34 cellular contexts compared by ENCODE assay signal in genomic region chr7:11331128-11332102, GRCh38.
DNase-seq lines count a peak whose midpoint lies in the region; ATAC-seq, FAIRE-seq and TF ChIP-seq lines count a peak whose summit lies in the region.
"Had no signal": no experiment of that assay in that cellular context is flagged by ENCODE, and none has a peak within 500 bp of the region (broad histone marks: within the 10 kb centered on the region; RNA-seq: fewer than 3 reads in every experiment).

No MANE protein-coding gene starts in this region.

- no peak overlapping the region for H2AK5ac ChIP-seq in mesenchymal stem cell (ENCODE audit: low read length, severe bottlenecking)

- H3K9me3 ChIP-seq in Loucy (ENCODE audit: insufficient read depth, low read depth, low read length): no peaks in the 10 kb centered on the region
- peaks cover 5% of the 10 kb centered on the region for H3K9me3 ChIP-seq in mesenchymal stem cell (ENCODE audit: control insufficient read depth, low read length)
- H3K9me3 ChIP-seq: Peyer's patch, psoas muscle, SJCRH30, testis had no signal

- H3K14ac ChIP-seq in mesenchymal stem cell (ENCODE audit: low read length in 2 of 2): no peak overlapping the region

- H3K18ac ChIP-seq in mesenchymal stem cell (ENCODE audit: low read depth in 1 of 2, low read length in 2 of 2): no peak overlapping the region

- no peak for FAIRE-seq in bronchial epithelial cell (lab: Jason Lieb, UNC)
- FAIRE-seq: GM18507 had no signal

- no peaks in the 10 kb centered on the region for H3K79me2 ChIP-seq in Loucy (ENCODE audit: insufficient read depth, low read length)
- H3K79me2 ChIP-seq: hepatocyte had no signal

- no peak overlapping the region for H2BK120ac ChIP-seq in mesenchymal stem cell (ENCODE audit: low read depth, low read length)

- no peak overlapping the region for H4K91ac ChIP-seq in mesenchymal stem cell (ENCODE audit: low read length)

- no peaks in the 10 kb centered on the region for H3K9me2 ChIP-seq in Loucy (replicated peaks; ENCODE audit: low read depth, low read length)

- H3K36me3 ChIP-seq in Loucy (ENCODE audit: insufficient read depth, low read length) (no peaks in the 10 kb centered on the region), bronchial epithelial cell (ENCODE audit: control insufficient read depth, insufficient read depth, low read length) (no peaks in the 10 kb centered on the region), mesenchymal stem cell (ENCODE audit: control insufficient read depth in 1 of 2, insufficient read depth in 2 of 2, low read depth in 1 of 2, low read length in 2 of 2) (no peaks in the 10 kb centered on the region)
- H3K36me3 ChIP-seq: gastroesophageal sphincter, neural progenitor cell, Peyer's patch, SJCRH30 had no signal

- H3K23ac ChIP-seq in mesenchymal stem cell (ENCODE audit: low read length in 2 of 2): no peak overlapping the region

- 41% methylated on average over 5 of the region's 8 CpGs for WGBS in mesenchymal stem cell

- H3K4me2 ChIP-seq in Loucy (ENCODE audit: low read depth, low read length, poor library complexity, severe bottlenecking): no peak overlapping the region
- H3K4me2 ChIP-seq in mesenchymal stem cell (ENCODE audit: low read length, poor library complexity, severe bottlenecking): no peak overlapping the region
- H3K4me2 ChIP-seq: hepatocyte, neural progenitor cell had no signal

- H3K27ac ChIP-seq in mesenchymal stem cell (ENCODE audit: low read length, poor library complexity, severe bottlenecking): no peak overlapping the region
- H3K27ac ChIP-seq: 22Rv1, coronary artery, gastroesophageal sphincter, hepatocyte, neural progenitor cell, Peyer's patch, psoas muscle, SJCRH30, testis had no signal

- H2AFZ ChIP-seq in Loucy (ENCODE audit: low read length): no peak overlapping the region
- no peak overlapping the region for H2AFZ ChIP-seq in mesenchymal stem cell (ENCODE audit: low read depth, low read length)
- H2AFZ ChIP-seq: hepatocyte, neural progenitor cell had no signal

- no peaks in the 10 kb centered on the region for H3F3A ChIP-seq in Loucy (ENCODE audit: low read depth)

- no peak overlapping the region for H2BK12ac ChIP-seq in mesenchymal stem cell (ENCODE audit: low read length in 2 of 2)

- DNase-seq in DMS153 (lab: John Stamatoyannopoulos, UW) (peak; percentile 41), DMS153 treated with DMSO at 0.1 percent for 48 hours (lab: John Stamatoyannopoulos, UW; ENCODE audit: unreplicated experiment) (no peak), bronchial epithelial cell (ENCODE audit: low read depth) (peak; percentile 38), mesenchymal stem cell (peak; percentile 36), ureter (ENCODE audit: low spot score) (no peak), mucosa of gallbladder (ENCODE audit: low spot score) (no peak)
- DNase-seq: activated CD4-positive, alpha-beta T cell treated with anti-CD3 and anti-CD28 coated beads, Interleukin-2, amount 50 U/mL, for 4 hours; activated CD4-positive, CD25-positive, alpha-beta regulatory T cell; activated naive CD4-positive, alpha-beta T cell treated with anti-CD3 and anti-CD28 coated beads, Interleukin-2, amount 10 ng/mL, durations not matched to agents 7 days and 5 days; amniotic stem cell; CD4-positive, CD25-positive, alpha-beta regulatory T cell; effector memory CD4-positive, alpha-beta T cell; GF-D8; left cardiac atrium; mammary epithelial cell; NCI-H1092 treated with DMSO at 0.1 percent for 48 hours; NCI-H187; NCI-H2171 treated with DMSO at 0.1 percent for 48 hours; NCI-H510A treated with DMSO at 0.1 percent for 48 hours; NK-92 treated with Interleukin-12 subunit alpha and Interleukin-12 subunit beta, amount 100 ng/mL, for 24 hours; Peyer's patch; psoas muscle; SJCRH30; stimulated activated CD4-positive, alpha-beta T cell treated with anti-CD3 and anti-CD28 coated beads, Interleukin-15, amount 100 ng/mL, for 24 hours; stimulated activated naive CD8-positive, alpha-beta T cell treated with anti-CD3 and anti-CD28 coated beads, Interleukin-15, Interleukin-2, amounts not matched to agents 100 U/mL and 50 U/mL, for 24 hours; testis had no signal

- no peak overlapping the region for H3K9ac ChIP-seq in Loucy (ENCODE audit: low read depth, low read length, poor library complexity, severe bottlenecking)
- no peak overlapping the region for H3K9ac ChIP-seq in mesenchymal stem cell (ENCODE audit: low read length)
- H3K9ac ChIP-seq: neural progenitor cell had no signal

- H3K4me3 ChIP-seq in Loucy (ENCODE audit: low read length, poor library complexity, severe bottlenecking) (no peak overlapping the region), bronchial epithelial cell (ENCODE audit: low read depth, low read length) (no peak overlapping the region), mesenchymal stem cell (ENCODE audit: insufficient read depth in 1 of 2, low read depth in 1 of 2, low read length in 2 of 2) (no peak overlapping the region)
- H3K4me3 ChIP-seq: coronary artery, gastroesophageal sphincter, hepatocyte, neural progenitor cell, Peyer's patch, psoas muscle, SJCRH30, testis had no signal

- H3K79me1 ChIP-seq in mesenchymal stem cell (replicated peaks; ENCODE audit: low read length, poor library complexity, severe bottlenecking): no peaks in the 10 kb centered on the region

- peak; percentile 57 for TF ChIP-seq CTCF in Loucy (conservative IDR thresholded peaks at IDR 0.05; ENCODE audit: low read length)
- no peak for TF ChIP-seq CTCF in bronchial epithelial cell (IDR thresholded peaks at IDR 0.05; ENCODE audit: insufficient read depth, low read length, severe bottlenecking)

- H3K4ac ChIP-seq in mesenchymal stem cell (ENCODE audit: low read depth in 1 of 2, low read length in 2 of 2): no peak overlapping the region

- H3K27me3 ChIP-seq in Loucy (ENCODE audit: insufficient read depth, low read length, poor library complexity, severe bottlenecking) (no peaks in the 10 kb centered on the region), bronchial epithelial cell (ENCODE audit: control insufficient read depth, insufficient read depth, low read length) (no peaks in the 10 kb centered on the region), mesenchymal stem cell (ENCODE audit: control insufficient read depth in 1 of 2, insufficient read depth in 1 of 2, low read length in 2 of 2) (no peaks in the 10 kb centered on the region)
- H3K27me3 ChIP-seq: gastroesophageal sphincter, hepatocyte, neural progenitor cell, Peyer's patch, SJCRH30, testis had no signal

- no peak overlapping the region for H4K8ac ChIP-seq in mesenchymal stem cell (ENCODE audit: low read length)

- no peaks in the 10 kb centered on the region for H4K20me1 ChIP-seq in Loucy (ENCODE audit: insufficient read depth, low read length, poor library complexity, severe bottlenecking)

- H2BK15ac ChIP-seq in mesenchymal stem cell (ENCODE audit: low read depth, poor library complexity, severe bottlenecking): no peak overlapping the region

- H3K4me1 ChIP-seq in Loucy (ENCODE audit: insufficient read depth, low read length, poor library complexity, severe bottlenecking) (no peaks in the 10 kb centered on the region), mesenchymal stem cell (ENCODE audit: control insufficient read depth, insufficient read depth, low read depth, low read length) (peaks cover 2% of the 10 kb centered on the region)
- H3K4me1 ChIP-seq: gastroesophageal sphincter, Peyer's patch, psoas muscle, SJCRH30, testis had no signal

- ATAC-seq in HG02642 (IDR thresholded peaks at IDR 0.05; ENCODE audit: poor library complexity, unreplicated experiment): no peak
- ATAC-seq: gastroesophageal sphincter; psoas muscle; stimulated activated naive CD8-positive, alpha-beta T cell treated with anti-CD3 and anti-CD28 coated beads, Interleukin-15, Interleukin-2, amounts not matched to agents 100 U/mL and 50 U/mL, for 24 hours had no signal

- H2BK5ac ChIP-seq in mesenchymal stem cell (ENCODE audit: low read depth, low read length, poor library complexity, severe bottlenecking): no peak overlapping the region

Comparison
In these comparisons a context has a peak if more than half of its experiments do, and no peak if none do; other contexts are left out.
1. DNase-seq: peak in DMS153 (single experiment), bronchial epithelial cell (single experiment) and mesenchymal stem cell (single experiment); none in DMS153 treated with DMSO at 0.1 percent for 48 hours (single experiment), ureter (single experiment) and mucosa of gallbladder (single experiment).